In genomic region chr6:52642381-52642780, GRCh38 we compare ENCODE assay signal across 26 cellular contexts. TPM values are rescaled to one million over a fixed set of nuclear protein-coding genes. Genes with fewer than 3 reads are reported as not detected.
DNase-seq lines count a peak whose midpoint lies in the region; ATAC-seq and TF ChIP-seq lines count a peak whose summit lies in the region.
"Had no signal": no experiment of that assay in that cellular context is flagged by ENCODE, and none has a peak within 500 bp of the region (broad histone marks: within the 10 kb centered on the region; RNA-seq: fewer than 3 reads in every experiment).

No MANE protein-coding gene starts in this region.

- H3K27me3 ChIP-seq in endodermal cell (ENCODE audit: control insufficient read depth, insufficient read depth, low read length, poor library complexity, severe bottlenecking) (no peaks in the 10 kb centered on the region), foreskin keratinocyte (peaks cover 43% of the 10 kb centered on the region)
- H3K27me3 ChIP-seq: brain microvascular endothelial cell, neutrophil, SJSA1, uterus had no signal

- H3K9me3 ChIP-seq in endodermal cell (ENCODE audit: control insufficient read depth, low read length): no peaks in the 10 kb centered on the region
- H3K9me3 ChIP-seq: A549, left ventricle myocardium inferior, neutrophil, psoas muscle, SJSA1, uterus had no signal

- ATAC-seq in foreskin keratinocyte: no peak
- ATAC-seq: A549, psoas muscle had no signal

- H3K9me3 Mint-ChIP-seq in endodermal cell: no peaks in the 10 kb centered on the region
- H3K9me3 Mint-ChIP-seq in osteocyte (ENCODE audit: unreplicated experiment): no peaks in the 10 kb centered on the region
- H3K9me3 Mint-ChIP-seq: activated CD4-positive, alpha-beta memory T cell treated with anti-CD3 and anti-CD28 coated beads, Interleukin-2, amount 10 ng/mL, durations not matched to agents 7 days and 5 days; activated naive CD4-positive, alpha-beta T cell treated with anti-CD3 and anti-CD28 coated beads, Interleukin-2, amount 10 ng/mL, durations not matched to agents 7 days and 5 days; CD8-positive, alpha-beta memory T cell had no signal

- peak; percentile 56 for DNase-seq in D341Med (ENCODE audit: low spot score)
- peak; percentile 93 for DNase-seq in NCI-H1105 treated with DMSO at 0.1 percent for 48 hours (lab: John Stamatoyannopoulos, UW)
- DNase-seq in NCI-H748 (lab: John Stamatoyannopoulos, UW; ENCODE audit: unreplicated experiment): peak; percentile 78
- no peak for DNase-seq in endodermal cell
- DNase-seq in foreskin fibroblast: no peak
- no peak for DNase-seq in osteocyte (ENCODE audit: extremely low spot score, unreplicated experiment)
- no peak for DNase-seq in foreskin keratinocyte
- no peak for DNase-seq in T-helper 1 cell
- DNase-seq: activated CD4-positive, alpha-beta memory T cell treated with anti-CD3 and anti-CD28 coated beads, Interleukin-2, amount 10 ng/mL, durations not matched to agents 7 days and 5 days; activated CD4-positive, CD25-positive, alpha-beta regulatory T cell treated with anti-CD3 and anti-CD28 coated beads, Interleukin-2, amount 50 U/mL, for 72 hours; activated CD8-positive, alpha-beta memory T cell treated with anti-CD3 and anti-CD28 coated beads, Interleukin-2, amount 50 U/mL, for 48 hours; activated naive CD4-positive, alpha-beta T cell treated with anti-CD3 and anti-CD28 coated beads, Interleukin-2, amount 10 ng/mL, durations not matched to agents 7 days and 5 days; brain microvascular endothelial cell; CD8-positive, alpha-beta memory T cell; H7; KG1; left ventricle myocardium inferior; MM.1S; NCI-H187 treated with DMSO at 0.1 percent for 48 hours; psoas muscle; stimulated activated naive CD4-positive, alpha-beta T cell treated with Interleukin-2 at 50 U/mL for 16 hours; uterus had no signal

- H3K27me3 Mint-ChIP-seq in endodermal cell (ENCODE audit: insufficient read depth) (peaks cover 3% of the 10 kb centered on the region), osteocyte (ENCODE audit: unreplicated experiment) (no peaks in the 10 kb centered on the region)

- 56 to 85% methylated on average over 1 to 2 of the region's 2 CpGs for WGBS in endodermal cell (ENCODE audit: insufficient coverage in 1 of 2, insufficient read length in 1 of 2), 2 experiments

- H3K4me1 ChIP-seq in endodermal cell (ENCODE audit: control insufficient read depth, insufficient read depth, low read length): peaks cover 11% of the 10 kb centered on the region
- H3K4me1 ChIP-seq in foreskin keratinocyte: no peaks in the 10 kb centered on the region
- H3K4me1 ChIP-seq: A549, left ventricle myocardium inferior, psoas muscle, uterus had no signal

- H3K4me3 ChIP-seq in endodermal cell (ENCODE audit: low read length) (peak overlapping the region; percentile 41), foreskin fibroblast (ENCODE audit: low read depth in 1 of 2, low read length in 2 of 2) (no peak overlapping the region)
- H3K4me3 ChIP-seq: A549, left ventricle myocardium inferior, psoas muscle, SJSA1, uterus had no signal

- H3K36me3 Mint-ChIP-seq in endodermal cell (ENCODE audit: low read depth) (no peaks in the 10 kb centered on the region), osteocyte (ENCODE audit: unreplicated experiment) (no peaks in the 10 kb centered on the region)
- H3K36me3 Mint-ChIP-seq: activated naive CD4-positive, alpha-beta T cell treated with anti-CD3 and anti-CD28 coated beads, Interleukin-2, amount 10 ng/mL, durations not matched to agents 7 days and 5 days; CD8-positive, alpha-beta memory T cell had no signal

- H3K27ac Mint-ChIP-seq in endodermal cell (no peak overlapping the region), osteocyte (ENCODE audit: unreplicated experiment) (no peak overlapping the region)
- H3K27ac Mint-ChIP-seq: activated CD4-positive, alpha-beta memory T cell treated with anti-CD3 and anti-CD28 coated beads, Interleukin-2, amount 10 ng/mL, durations not matched to agents 7 days and 5 days; activated naive CD4-positive, alpha-beta T cell treated with anti-CD3 and anti-CD28 coated beads, Interleukin-2, amount 10 ng/mL, durations not matched to agents 7 days and 5 days; B cell; CD8-positive, alpha-beta memory T cell had no signal

- H3K4me3 Mint-ChIP-seq in endodermal cell: no peak overlapping the region
- H3K4me3 Mint-ChIP-seq in osteocyte (ENCODE audit: unreplicated experiment): no peak overlapping the region
- H3K4me3 Mint-ChIP-seq: activated CD4-positive, alpha-beta memory T cell treated with anti-CD3 and anti-CD28 coated beads, Interleukin-2, amount 10 ng/mL, durations not matched to agents 7 days and 5 days; activated naive CD4-positive, alpha-beta T cell treated with anti-CD3 and anti-CD28 coated beads, Interleukin-2, amount 10 ng/mL, durations not matched to agents 7 days and 5 days; B cell; CD8-positive, alpha-beta memory T cell had no signal

- no peaks in the 10 kb centered on the region for H3K36me3 ChIP-seq in endodermal cell (ENCODE audit: control insufficient read depth, insufficient read depth, low read length)
- H3K36me3 ChIP-seq: brain microvascular endothelial cell, left ventricle myocardium inferior, neutrophil, SJSA1, uterus had no signal

- no peak overlapping the region for H3K9ac ChIP-seq in endodermal cell (ENCODE audit: extremely low read depth, low read length, poor library complexity, severe bottlenecking)

- TF ChIP-seq CTCF in endodermal cell (conservative IDR thresholded peaks at IDR 0.05) (no peak), foreskin fibroblast (IDR thresholded peaks at IDR 0.05; ENCODE audit: low read depth, low read length) (no peak), osteocyte (IDR thresholded peaks at IDR 0.05) (no peak), foreskin keratinocyte (conservative IDR thresholded peaks at IDR 0.05) (no peak)

- H3K4me1 Mint-ChIP-seq in endodermal cell (peaks cover 23% of the 10 kb centered on the region), osteocyte (ENCODE audit: unreplicated experiment) (peaks cover 11% of the 10 kb centered on the region)
- H3K4me1 Mint-ChIP-seq: B cell had no signal

- H3K27ac ChIP-seq in endodermal cell (ENCODE audit: low read depth, low read length) (no peak overlapping the region), foreskin keratinocyte (no peak overlapping the region)
- H3K27ac ChIP-seq: A549, brain microvascular endothelial cell, left ventricle myocardium inferior, neutrophil, psoas muscle, SJSA1, uterus had no signal

RNA-seq across cellular contexts. Expression of gene TMEM14A, which starts 28.5 kb away (rescaled TPM):
- 10 to 100 TPM in 1 of 2 donors, 1 to 10 TPM in 1; 9.2 to 12.6 TPM for total RNA-seq in endodermal cell
- 32.7 TPM for polyA plus RNA-seq in endodermal cell (2013, experiment 1 of 2)
- 30.0 TPM for polyA plus RNA-seq in endodermal cell (2013, experiment 2 of 2)
- total RNA-seq in osteocyte: 20.4 and 21.5 TPM in 2 replicates
- total RNA-seq in foreskin keratinocyte: 37.2 and 40.3 TPM in 2 replicates
- polyA plus RNA-seq in foreskin keratinocyte: 39.7 and 39.9 TPM in 2 replicates

Comparison
In these comparisons a context has a peak if more than half of its experiments do, and no peak if none do; other contexts are left out.
1. DNase-seq: peak in D341Med (single experiment), NCI-H1105 treated with DMSO at 0.1 percent for 48 hours (single experiment) and NCI-H748 (single experiment); none in endodermal cell (single experiment), foreskin fibroblast (0 of 2), osteocyte (single experiment), foreskin keratinocyte (0 of 2) and T-helper 1 cell (0 of 5).